In the genomic region with DNA sequence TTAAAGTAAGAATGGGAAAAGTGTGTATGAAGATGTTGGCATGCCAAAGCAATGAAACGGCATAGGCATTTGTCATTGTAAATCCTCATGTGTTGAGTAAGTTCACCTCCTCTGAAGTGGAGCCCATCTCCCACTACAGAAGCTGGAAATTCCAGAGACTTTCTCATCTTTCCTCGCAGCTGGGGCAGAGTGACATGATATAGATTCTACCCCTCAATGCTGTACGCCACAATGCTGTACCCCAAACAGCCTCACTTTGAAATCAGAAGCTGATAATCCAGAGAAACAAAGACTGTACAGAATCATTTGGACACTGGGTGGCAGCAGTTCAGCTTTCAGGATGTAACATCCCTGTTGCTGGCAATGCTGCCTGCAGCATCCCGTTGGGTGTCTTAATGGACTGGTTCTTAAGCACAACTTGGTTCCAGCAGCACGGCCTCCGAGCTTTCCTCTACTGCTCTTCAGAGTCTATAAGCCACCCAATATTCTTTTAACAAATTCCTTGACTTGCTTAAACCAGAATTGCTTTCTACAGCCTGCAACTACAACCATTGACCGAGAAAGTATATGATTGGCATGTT, we compare ENCODE assay signal across 8 cellular contexts. TPM values are rescaled to one million over a fixed set of nuclear protein-coding genes. Genes with fewer than 3 reads are reported as not detected.
DNase-seq lines count a peak whose midpoint lies in the region; ATAC-seq and TF ChIP-seq lines count a peak whose summit lies in the region.

No MANE protein-coding gene starts in this region.

- no peak overlapping the region for H3K4me3 ChIP-seq in left lung

- H3K27ac ChIP-seq in left lung: no peak overlapping the region

- H3K4me1 Mint-ChIP-seq in activated B cell treated with CpG ODN at 0.5 μM for 24 hours: peaks cover 2% of the 10 kb centered on the region
- no peaks in the 10 kb centered on the region for H3K4me1 Mint-ChIP-seq in central memory CD8-positive, alpha-beta T cell

- POLR2A ChIA-PET in activated B cell treated with CpG ODN at 0.5 μM for 24 hours (lab: Charles Lee): no interaction called here

- TF ChIP-seq CTCF in activated B cell treated with CpG ODN at 0.5 μM for 24 hours (IDR thresholded peaks at IDR 0.05): no peak
- peak; percentile 44 to 51 for TF ChIP-seq CTCF in left lung (IDR thresholded peaks at IDR 0.05)

- peak; percentile 90 for ATAC-seq in GM18907 (IDR thresholded peaks at IDR 0.05; ENCODE audit: unreplicated experiment)
- ATAC-seq in HG03159 (IDR thresholded peaks at IDR 0.05; ENCODE audit: unreplicated experiment): peak; percentile 97
- ATAC-seq in activated B cell treated with CpG ODN at 0.5 μM for 24 hours (ENCODE audit: low read depth): peak; percentile 71
- peak; percentile 81 for ATAC-seq in central memory CD8-positive, alpha-beta T cell (replicated peaks; ENCODE audit: extremely low read depth, poor library complexity, severe bottlenecking)
- peak; percentile 96 for ATAC-seq in left lung

- no peaks in the 10 kb centered on the region for H3K4me1 ChIP-seq in left lung

- H3K27me3 Mint-ChIP-seq in activated B cell treated with CpG ODN at 0.5 μM for 24 hours: peaks cover 9% of the 10 kb centered on the region
- peaks cover 25% of the 10 kb centered on the region for H3K27me3 Mint-ChIP-seq in central memory CD8-positive, alpha-beta T cell

- no peak overlapping the region for H3K27ac Mint-ChIP-seq in activated B cell treated with CpG ODN at 0.5 μM for 24 hours
- no peak overlapping the region for H3K27ac Mint-ChIP-seq in central memory CD8-positive, alpha-beta T cell (ENCODE audit: low read depth)

- no peaks in the 10 kb centered on the region for H3K36me3 ChIP-seq in left lung

- no peaks in the 10 kb centered on the region for H3K36me3 Mint-ChIP-seq in activated B cell treated with CpG ODN at 0.5 μM for 24 hours (ENCODE audit: low read depth)
- H3K36me3 Mint-ChIP-seq in central memory CD8-positive, alpha-beta T cell (ENCODE audit: insufficient read depth): peaks cover 2% of the 10 kb centered on the region

- no peaks in the 10 kb centered on the region for H3K27me3 ChIP-seq in left lung

- H3K9me3 Mint-ChIP-seq in activated B cell treated with CpG ODN at 0.5 μM for 24 hours: no peaks in the 10 kb centered on the region
- no peaks in the 10 kb centered on the region for H3K9me3 Mint-ChIP-seq in central memory CD8-positive, alpha-beta T cell

- H3K4me3 Mint-ChIP-seq in activated B cell treated with CpG ODN at 0.5 μM for 24 hours: no peak overlapping the region
- no peak overlapping the region for H3K4me3 Mint-ChIP-seq in central memory CD8-positive, alpha-beta T cell

- intact Hi-C loops in activated B cell treated with CpG ODN at 0.5 μM for 24 hours (cut with micrococcal nuclease): loop anchor here (1.0 to 5.0 kb wide), 5 partner anchors 58 to 985 kb away; partner anchors contain the start of gene UBN2
- intact Hi-C loops in left lung (cut with DNase I): no loop called here

- H3K9me3 ChIP-seq in left lung: no peaks in the 10 kb centered on the region

- CTCF ChIA-PET in activated B cell treated with CpG ODN at 0.5 μM for 24 hours (lab: Charles Lee): interaction anchor here (1.5 to 2.6 kb wide), 4 partner anchors 13 to 117 kb away, joined by 4 to 25 read pairs (median 9); a partner anchor contains a TSS

- DNase-seq in AML-193 (lab: John Stamatoyannopoulos, UW): peak; percentile 45 to 68
- DNase-seq in NCI-H2196 treated with DMSO at 0.1 percent for 48 hours (lab: John Stamatoyannopoulos, UW; ENCODE audit: unreplicated experiment): peak; percentile 65
- DNase-seq in activated B cell treated with CpG ODN at 0.5 μM for 24 hours: no peak
- peak; percentile 48 to 50 for DNase-seq in central memory CD8-positive, alpha-beta T cell (ENCODE audit: low spot score in 2 of 2)
- DNase-seq in left lung: peak in 1 of 2 donors; percentile 46
- DNase-seq in stimulated activated CD4-positive, alpha-beta T cell treated with anti-CD3 and anti-CD28 coated beads, TNF-alpha, amount 100 ng/mL, for 48 hours (ENCODE audit: low read depth in 3 of 3): peak; percentile 23 to 53 (median 39)

RNA-seq across cellular contexts. Expression of gene ZC3HAV1L, which starts 18.8 kb away (rescaled TPM):
- total RNA-seq in activated B cell treated with CpG ODN at 0.5 μM for 24 hours (1.6 and 1.8 TPM in 2 replicates), left lung (10 to 100 TPM in 1 of 2 donors, 1 to 10 TPM in 1; 8.4 to 12.4 TPM)

RNA-seq across cellular contexts. Expression of gene KIAA1549, which starts 35.8 kb away (rescaled TPM):
- 0.42 and 0.46 TPM in 2 replicates for total RNA-seq in activated B cell treated with CpG ODN at 0.5 μM for 24 hours
- 1 to 10 TPM; 4.1 to 4.8 TPM for total RNA-seq in left lung
